13 cellular contexts compared by ENCODE assay signal in the genomic region with DNA sequence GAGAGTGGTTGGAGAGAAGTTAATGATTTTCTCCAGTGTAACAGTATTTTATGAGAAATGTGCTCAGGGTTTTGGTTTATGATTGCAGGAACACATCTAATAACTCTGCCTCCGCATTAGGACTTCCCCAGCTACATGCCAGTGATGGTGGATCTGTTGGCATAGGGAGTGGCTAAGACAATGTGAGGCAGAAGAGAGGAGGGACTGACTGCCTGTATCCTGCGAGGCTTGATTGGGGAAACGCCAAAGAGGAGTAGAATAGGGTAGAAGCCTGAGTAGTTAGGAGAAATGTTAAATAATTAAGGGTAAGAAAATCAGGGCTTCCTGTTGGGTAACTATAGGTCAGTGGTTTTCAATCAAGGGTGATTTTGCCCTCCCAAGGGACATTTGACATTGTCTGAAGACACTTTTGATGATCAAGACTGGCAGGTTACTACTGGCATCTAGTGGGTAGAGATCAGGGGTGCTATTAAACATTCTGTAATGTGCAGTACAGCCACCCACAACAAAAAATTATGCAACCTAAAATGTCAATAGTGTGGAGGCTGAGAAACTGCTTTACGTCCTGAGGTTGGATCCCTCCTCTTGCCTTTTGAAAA.
"Had no signal": no experiment of that assay in that cellular context is flagged by ENCODE, and none has a peak within 500 bp of the region (broad histone marks: within the 10 kb centered on the region; RNA-seq: fewer than 3 reads in every experiment).

No MANE protein-coding gene starts in this region.

- H3K27me3 ChIP-seq: foreskin keratinocyte, testis had no signal

- H3K4me1 Mint-ChIP-seq: neural crest cell had no signal

- DNase-seq: activated CD4-positive, alpha-beta T cell treated with anti-CD3 and anti-CD28 coated beads, Interleukin-2, amount 50 U/mL, for 48 hours; activated CD8-positive, alpha-beta memory T cell treated with anti-CD3 and anti-CD28 coated beads, Interleukin-2, amount 50 U/mL, for 48 hours; activated naive CD8-positive, alpha-beta T cell treated with anti-CD3 and anti-CD28 coated beads, Interleukin-2, amount 10 ng/mL, durations not matched to agents 7 days and 5 days; aorta; foreskin keratinocyte; mammary epithelial cell; stimulated activated CD4-positive, alpha-beta T cell treated with anti-CD3 and anti-CD28 coated beads, Interleukin-2, amount 100 ng/mL, for 48 hours; stimulated activated naive CD8-positive, alpha-beta T cell treated with anti-CD3 and anti-CD28 coated beads, Interleukin-15, amount 100 ng/mL, for 72 hours; testis had no signal

- H3K27me3 Mint-ChIP-seq: activated naive CD8-positive, alpha-beta T cell treated with anti-CD3 and anti-CD28 coated beads, Interleukin-2, amount 10 ng/mL, durations not matched to agents 7 days and 5 days; stimulated activated naive CD8-positive, alpha-beta T cell treated with anti-CD3 and anti-CD28 coated beads, Interleukin-15, amount 100 ng/mL, for 72 hours had no signal

- H3K4me3 Mint-ChIP-seq: activated naive CD8-positive, alpha-beta T cell treated with anti-CD3 and anti-CD28 coated beads, Interleukin-2, amount 10 ng/mL, durations not matched to agents 7 days and 5 days; neural crest cell; stimulated activated naive CD8-positive, alpha-beta T cell treated with anti-CD3 and anti-CD28 coated beads, Interleukin-15, amount 100 ng/mL, for 72 hours; T-helper 2 cell treated with Interferon-gamma antibody and Interleukin-4, amounts not matched to agents 5 μg/mL and 100 μg/mL, for 36 hours had no signal

- H3K9me3 ChIP-seq: testis had no signal

- H3K4me3 ChIP-seq: testis had no signal

- H3K27ac Mint-ChIP-seq: activated naive CD8-positive, alpha-beta T cell treated with anti-CD3 and anti-CD28 coated beads, Interleukin-2, amount 10 ng/mL, durations not matched to agents 7 days and 5 days had no signal

- H3K4me1 ChIP-seq: foreskin keratinocyte, testis had no signal

- H3K27ac ChIP-seq: foreskin keratinocyte, testis had no signal

- ATAC-seq: activated CD4-positive, CD25-positive, alpha-beta regulatory T cell treated with anti-CD3 and anti-CD28 coated beads, Interleukin-2, amount 50 U/mL, for 24 hours; foreskin keratinocyte; left lobe of liver; stimulated activated naive CD8-positive, alpha-beta T cell treated with anti-CD3 and anti-CD28 coated beads, Interleukin-15, amount 100 ng/mL, for 72 hours had no signal

- H3K9me3 Mint-ChIP-seq: activated naive CD8-positive, alpha-beta T cell treated with anti-CD3 and anti-CD28 coated beads, Interleukin-2, amount 10 ng/mL, durations not matched to agents 7 days and 5 days; neural crest cell; stimulated activated naive CD8-positive, alpha-beta T cell treated with anti-CD3 and anti-CD28 coated beads, Interleukin-15, amount 100 ng/mL, for 72 hours; T-helper 2 cell treated with Interferon-gamma antibody and Interleukin-4, amounts not matched to agents 5 μg/mL and 100 μg/mL, for 36 hours had no signal
